Comparison of ENCODE assay signal across 12 cellular contexts in the genomic region with DNA sequence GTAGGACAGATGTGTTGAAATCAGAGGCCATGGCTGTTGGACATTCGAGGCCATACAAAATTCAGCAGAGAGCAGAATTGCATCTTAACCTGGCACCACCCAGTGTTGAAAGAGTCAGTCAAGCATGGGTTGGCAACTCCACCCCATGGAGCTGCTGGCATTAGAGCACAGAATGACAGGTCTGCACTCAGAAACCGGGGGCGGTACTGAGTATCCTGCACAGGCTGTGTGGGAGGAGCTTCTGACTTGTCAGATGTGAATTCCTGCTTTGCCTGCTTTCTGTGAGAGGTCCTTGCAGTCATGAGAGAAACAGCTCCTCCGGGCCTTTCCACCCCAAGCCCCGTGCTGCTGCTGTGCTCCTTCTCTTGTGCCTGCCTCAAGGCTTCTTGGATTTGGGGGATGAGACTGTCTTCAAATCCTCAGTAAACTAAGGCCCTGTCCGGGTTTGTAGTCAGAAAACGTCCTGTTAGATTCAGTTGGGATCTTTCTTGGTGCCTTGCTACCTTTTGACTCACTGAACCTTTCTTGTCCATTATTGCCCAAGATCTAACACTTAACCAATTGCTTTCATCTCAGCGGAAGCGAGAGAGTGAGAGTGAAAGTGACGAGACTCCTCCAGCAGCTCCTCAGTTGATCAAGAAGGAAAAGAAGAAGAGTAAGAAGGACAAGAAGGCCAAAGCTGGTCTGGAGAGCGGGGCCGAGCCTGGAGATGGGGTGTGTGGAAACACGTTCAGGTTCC. TPM values are rescaled to one million over a fixed set of nuclear protein-coding genes. Genes with fewer than 3 reads are reported as not detected.
DNase-seq lines count a peak whose midpoint lies in the region; ATAC-seq and TF ChIP-seq lines count a peak whose summit lies in the region.
"Had no signal": no experiment of that assay in that cellular context is flagged by ENCODE, and none has a peak within 500 bp of the region (broad histone marks: within the 10 kb centered on the region; RNA-seq: fewer than 3 reads in every experiment).

No MANE protein-coding gene starts in this region.

- H3K4me1 ChIP-seq in heart left ventricle: peaks cover 0 to 4% (median 0%) of the 10 kb centered on the region in 12 donors
- H3K4me1 ChIP-seq in testis: no peaks in the 10 kb centered on the region
- H3K4me1 ChIP-seq: spleen had no signal

- peak; percentile 49 for DNase-seq in activated naive CD4-positive, alpha-beta T cell treated with Interleukin-2 at 50 U/mL for 16 hours
- no peak for DNase-seq in activated naive CD4-positive, alpha-beta T cell (lab: John Stamatoyannopoulos, UW)
- peak; percentile 62 for DNase-seq in activated CD4-positive, alpha-beta memory T cell treated with anti-CD3 and anti-CD28 coated beads for 36 hours
- peak in 4 of 5 donors; percentile 22 to 48 (median 33) for DNase-seq in heart left ventricle
- DNase-seq in testis: peak; percentile 36
- DNase-seq in mesothelial cell of epicardium (ENCODE audit: low spot score in 2 of 2, unreplicated experiment in 2 of 2): no peak
- DNase-seq: spleen had no signal

- H3K4me3 Mint-ChIP-seq in activated CD4-positive, alpha-beta memory T cell treated with anti-CD3 and anti-CD28 coated beads for 36 hours: no peak overlapping the region
- no peak overlapping the region for H3K4me3 Mint-ChIP-seq in mesothelial cell of epicardium

- no peak for TF ChIP-seq POLR2A in heart left ventricle (IDR thresholded peaks at IDR 0.05)
- no peak for TF ChIP-seq POLR2A in testis (IDR thresholded peaks at IDR 0.05)

- peaks cover 36% of the 10 kb centered on the region for H3K4me1 Mint-ChIP-seq in activated CD4-positive, alpha-beta memory T cell treated with anti-CD3 and anti-CD28 coated beads for 36 hours (ENCODE audit: low read depth)
- no peaks in the 10 kb centered on the region for H3K4me1 Mint-ChIP-seq in mesothelial cell of epicardium

- CTCF ChIA-PET in activated CD4-positive, alpha-beta memory T cell treated with anti-CD3 and anti-CD28 coated beads for 36 hours (lab: Charles Lee): interaction anchor here (1.3 to 2.1 kb wide), 4 partner anchors 11 to 66 kb away, joined by 3 to 6 read pairs (median 4); a partner anchor contains a TSS

- peak in 3 of 4 donors; percentile 80 to 91 (median 86) for ATAC-seq in heart left ventricle
- no peak for ATAC-seq in GM18909 (IDR thresholded peaks at IDR 0.05; ENCODE audit: poor library complexity, unreplicated experiment)
- ATAC-seq in HG03439 (IDR thresholded peaks at IDR 0.05; ENCODE audit: unreplicated experiment): no peak

- H3K4me3 ChIP-seq in heart left ventricle (no peak overlapping the region), testis (no peak overlapping the region)
- H3K4me3 ChIP-seq: spleen had no signal

- H3K27ac Mint-ChIP-seq in activated CD4-positive, alpha-beta memory T cell treated with anti-CD3 and anti-CD28 coated beads for 36 hours: peak overlapping the region; percentile 78
- H3K27ac Mint-ChIP-seq in mesothelial cell of epicardium: no peak overlapping the region

- H3K27me3 Mint-ChIP-seq in activated CD4-positive, alpha-beta memory T cell treated with anti-CD3 and anti-CD28 coated beads for 36 hours: no peaks in the 10 kb centered on the region
- no peaks in the 10 kb centered on the region for H3K27me3 Mint-ChIP-seq in mesothelial cell of epicardium (ENCODE audit: low read depth)

- WGBS in heart left ventricle, 4 donors: 69 to 77% (median 73%) methylated on average over 13 of the region's 13 CpGs
- WGBS in testis, 2 donors: 81 to 83% methylated on average over 10 to 12 of the region's 13 CpGs

- TF ChIP-seq CTCF in heart left ventricle (IDR thresholded peaks at IDR 0.05) (no peak), testis (IDR thresholded peaks at IDR 0.05) (no peak), mesothelial cell of epicardium (IDR thresholded peaks at IDR 0.05; ENCODE audit: unreplicated experiment) (no peak)

- peaks cover 0 to 6% (median 0%) of the 10 kb centered on the region in 12 donors for H3K9me3 ChIP-seq in heart left ventricle
- no peaks in the 10 kb centered on the region for H3K9me3 ChIP-seq in testis
- H3K9me3 ChIP-seq: spleen had no signal

- H3K27ac ChIP-seq in heart left ventricle (no peak overlapping the region), testis (no peak overlapping the region)
- H3K27ac ChIP-seq: C4-2B, spleen had no signal

- H3K36me3 ChIP-seq in heart left ventricle (peaks cover 0 to 75% (median 57%) of the 10 kb centered on the region in 9 donors), testis (ENCODE audit: low read depth, missing control alignments) (no peaks in the 10 kb centered on the region)

- POLR2A ChIA-PET in activated CD4-positive, alpha-beta memory T cell treated with anti-CD3 and anti-CD28 coated beads for 36 hours (lab: Charles Lee): interaction anchor here (1.1 to 2.1 kb wide), 4 partner anchors 9 to 29 kb away, joined by 3 to 11 read pairs (median 4); a partner anchor contains a TSS

- H3K27me3 ChIP-seq in heart left ventricle: peaks cover 0 to 6% (median 0%) of the 10 kb centered on the region in 9 donors
- no peaks in the 10 kb centered on the region for H3K27me3 ChIP-seq in testis
- H3K27me3 ChIP-seq: spleen had no signal

- no peaks in the 10 kb centered on the region for H3K9me3 Mint-ChIP-seq in activated CD4-positive, alpha-beta memory T cell treated with anti-CD3 and anti-CD28 coated beads for 36 hours
- peaks cover 39% of the 10 kb centered on the region for H3K9me3 Mint-ChIP-seq in mesothelial cell of epicardium

- intact Hi-C loops in activated CD4-positive, alpha-beta memory T cell treated with anti-CD3 and anti-CD28 coated beads for 36 hours (cut with micrococcal nuclease): loop anchor here (2.0 kb wide), 1 partner anchor 65 kb away; no protein-coding TSS in a partner anchor
- intact Hi-C loops in heart left ventricle (cut with DNase I): no loop called here
- intact Hi-C loops in testis (cut with DNase I; ENCODE audit: low total_unique reads): no loop called here

- peaks cover 41% of the 10 kb centered on the region for H3K36me3 Mint-ChIP-seq in activated CD4-positive, alpha-beta memory T cell treated with anti-CD3 and anti-CD28 coated beads for 36 hours
- H3K36me3 Mint-ChIP-seq in mesothelial cell of epicardium: peaks cover 50% of the 10 kb centered on the region

RNA-seq across cellular contexts. Expression of a gene that starts 13.1 kb away (rescaled TPM):
- 10 to 100 TPM; 94.0 to 95.5 TPM for total RNA-seq in activated CD4-positive, alpha-beta memory T cell treated with anti-CD3 and anti-CD28 coated beads for 36 hours
- total RNA-seq in heart left ventricle (10 to 100 TPM; 12.9 to 31.0 (median 23.6) TPM), testis (10 to 100 TPM; 66.4 to 93.1 TPM), mesothelial cell of epicardium (61.4 to 66.2 TPM (median 64.2 TPM) in 3 replicates)
- polyA plus RNA-seq in heart left ventricle (10 to 100 TPM; 13.7 to 31.9 TPM), testis (ENCODE audit: insufficient read depth, low read depth, low replicate concordance) (58.8 TPM)

RNA-seq across cellular contexts. Expression of a gene that starts 24.9 kb away (rescaled TPM):
- 1 to 10 TPM; 3.4 to 3.7 TPM for total RNA-seq in activated CD4-positive, alpha-beta memory T cell treated with anti-CD3 and anti-CD28 coated beads for 36 hours
- total RNA-seq in heart left ventricle: 10 to 100 TPM; 11.5 to 29.0 (median 18.6) TPM
- polyA plus RNA-seq in heart left ventricle: 10 to 100 TPM in 1 of 2 donors, 1 to 10 TPM in 1; 7.2 to 12.3 TPM
- total RNA-seq in testis: 10 to 100 TPM; 30.5 to 30.6 TPM
- polyA plus RNA-seq in testis (ENCODE audit: insufficient read depth, low read depth, low replicate concordance): 9.1 TPM
- 0.29 to 0.67 TPM (median 0.38 TPM) in 3 replicates for total RNA-seq in mesothelial cell of epicardium

RNA-seq across cellular contexts. Expression of a gene that starts 29.5 kb away (rescaled TPM):
- total RNA-seq in activated CD4-positive, alpha-beta memory T cell treated with anti-CD3 and anti-CD28 coated beads for 36 hours: 10 to 100 TPM; 22.6 to 24.2 TPM
- 10 to 100 TPM; 17.7 to 73.2 (median 39.1) TPM for total RNA-seq in heart left ventricle
- 10 to 100 TPM; 18.5 to 20.9 TPM for polyA plus RNA-seq in heart left ventricle
- 10 to 100 TPM; 36.4 to 46.2 TPM for total RNA-seq in testis
- polyA plus RNA-seq in testis (ENCODE audit: insufficient read depth, low read depth, low replicate concordance): 21.9 TPM
- 9.2 to 10.4 TPM (median 10.4 TPM) in 3 replicates for total RNA-seq in mesothelial cell of epicardium

RNA-seq across cellular contexts. Expression of a gene that starts 58.7 kb away (rescaled TPM):
- total RNA-seq in activated CD4-positive, alpha-beta memory T cell treated with anti-CD3 and anti-CD28 coated beads for 36 hours: not detected
- total RNA-seq in heart left ventricle (under 1 TPM in 2 of 9 donors, not detected in 7; 0.29 to 0.32 TPM), testis (under 1 TPM in 1 of 2 donors, not detected in 1; 0.87 TPM), mesothelial cell of epicardium (not detected in 3 replicates)
- polyA plus RNA-seq in heart left ventricle (not detected), testis (ENCODE audit: insufficient read depth, low read depth, low replicate concordance) (0.51 TPM)
- total RNA-seq: RPMI7951 had no signal
- polyA plus RNA-seq: adipose tissue, spleen had no signal

Comparison
In these comparisons a context has a peak if more than half of its experiments do, and no peak if none do; other contexts are left out.
1. DNase-seq: peak in activated naive CD4-positive, alpha-beta T cell treated with Interleukin-2 at 50 U/mL for 16 hours (single experiment), activated CD4-positive, alpha-beta memory T cell treated with anti-CD3 and anti-CD28 coated beads for 36 hours (single experiment), heart left ventricle (4 of 5) and testis (single experiment); none in activated naive CD4-positive, alpha-beta T cell (0 of 4) and mesothelial cell of epicardium (0 of 2).
2. ATAC-seq: peak in heart left ventricle (3 of 4); none in GM18909 (single experiment) and HG03439 (single experiment).